In genomic region chr17:40442392-40443195, GRCh38 we compare ENCODE assay signal across 8 cellular contexts. TPM values are rescaled to one million over a fixed set of nuclear protein-coding genes. Genes with fewer than 3 reads are reported as not detected.
DNase-seq lines count a peak whose midpoint lies in the region; ATAC-seq and FAIRE-seq lines count a peak whose summit lies in the region.

No MANE protein-coding gene starts in this region.

- peaks cover 6% of the 10 kb centered on the region for H3K4me1 ChIP-seq in iPS DF 6.9 (ENCODE audit: control insufficient read depth, insufficient read depth, low read length)
- H3K4me1 ChIP-seq in small intestine (ENCODE audit: control insufficient read depth in 2 of 2, insufficient read depth in 1 of 2, low read depth in 1 of 2, low read length in 1 of 2), result peaks cover 0 to 5% of the 10 kb centered on the region in 2 donors

- H3K9me3 ChIP-seq in iPS DF 6.9 (ENCODE audit: control insufficient read depth, insufficient read depth, low read length) (no peaks in the 10 kb centered on the region), small intestine (ENCODE audit: control insufficient read depth, low read depth) (no peaks in the 10 kb centered on the region)

- peaks cover 15% of the 10 kb centered on the region for H3K36me3 Mint-ChIP-seq in activated T-helper 17 cell treated with anti-CD3 and anti-CD28 coated beads, Interleukin-2, amount 50 U/mL, for 72 hours (ENCODE audit: low read depth)

- FAIRE-seq in small intestine (lab: Jason Lieb, UNC), result no peak

- H3K4me1 Mint-ChIP-seq in activated T-helper 17 cell treated with anti-CD3 and anti-CD28 coated beads, Interleukin-2, amount 50 U/mL, for 72 hours, result peaks cover 16% of the 10 kb centered on the region

- H3K27ac ChIP-seq in iPS DF 6.9 (ENCODE audit: low read length) (no peak overlapping the region), small intestine (ENCODE audit: low read depth in 1 of 2, low read length in 1 of 2) (peak overlapping the region; percentile 71 to 80)

- H3K4me3 Mint-ChIP-seq in activated T-helper 17 cell treated with anti-CD3 and anti-CD28 coated beads, Interleukin-2, amount 50 U/mL, for 72 hours, result peak overlapping the region; percentile 32

- no peaks in the 10 kb centered on the region for H3K9me3 Mint-ChIP-seq in activated T-helper 17 cell treated with anti-CD3 and anti-CD28 coated beads, Interleukin-2, amount 50 U/mL, for 72 hours

- no CpG with 5 or more reads among the region's 29 CpGs for WGBS in iPS DF 6.9 (ENCODE audit: insufficient coverage, insufficient read length)
- 39 to 46% (median 43%) methylated on average over 28 to 29 of the region's 29 CpGs for WGBS in small intestine, 3 donors

- ATAC-seq in activated T-helper 17 cell treated with anti-CD3 and anti-CD28 coated beads, Interleukin-2, amount 50 U/mL, for 72 hours (replicated peaks), result no peak
- no peak for ATAC-seq in HG03039 (IDR thresholded peaks at IDR 0.05; ENCODE audit: unreplicated experiment)
- ATAC-seq in HG03196 (IDR thresholded peaks at IDR 0.05; ENCODE audit: unreplicated experiment), result no peak

- H3K36me3 ChIP-seq in iPS DF 6.9 (ENCODE audit: control insufficient read depth, insufficient read depth, low read length) (no peaks in the 10 kb centered on the region), small intestine (ENCODE audit: control insufficient read depth in 2 of 2, insufficient read depth in 2 of 2, low read length in 2 of 2) (no peaks in the 10 kb centered on the region)

- H3K4me3 ChIP-seq in iPS DF 6.9 (ENCODE audit: low read length), result peak overlapping the region; percentile 38; the same call in 1 of the 2 replicates
- peak overlapping the region; percentile 47 to 67 for H3K4me3 ChIP-seq in small intestine (ENCODE audit: low read depth in 1 of 2, low read length in 2 of 2)

- DNase-seq in NCI-H510A treated with DMSO at 0.1 percent for 48 hours (lab: John Stamatoyannopoulos, UW) (peak; percentile 40), NCI-H510A (lab: John Stamatoyannopoulos, UW) (no peak), iPS DF 6.9 (ENCODE audit: low read depth, low spot score) (no peak), small intestine (no peak), hippocampal formation (lab: John Stamatoyannopoulos, UW) (no peak)

- H3K27me3 ChIP-seq in iPS DF 6.9 (ENCODE audit: control insufficient read depth, insufficient read depth, low read length) (no peaks in the 10 kb centered on the region), small intestine (ENCODE audit: control insufficient read depth in 2 of 2, insufficient read depth in 2 of 2, low read length in 2 of 2) (no peaks in the 10 kb centered on the region)

- H3K27ac Mint-ChIP-seq in activated T-helper 17 cell treated with anti-CD3 and anti-CD28 coated beads, Interleukin-2, amount 50 U/mL, for 72 hours, result no peak overlapping the region

- no peaks in the 10 kb centered on the region for H3K27me3 Mint-ChIP-seq in activated T-helper 17 cell treated with anti-CD3 and anti-CD28 coated beads, Interleukin-2, amount 50 U/mL, for 72 hours

RNA-seq across cellular contexts. Expression of gene IGFBP4, which starts 0.7 kb away (rescaled TPM):
- 10 to 100 TPM in 1 of 2 donors, 1 to 10 TPM in 1; 5.3 to 33.8 TPM for total RNA-seq in activated T-helper 17 cell treated with anti-CD3 and anti-CD28 coated beads, Interleukin-2, amount 50 U/mL, for 72 hours
- 100 to 1,000 TPM in 1 of 3 donors, 10 to 100 TPM in 2; 19.2 to 282 (median 36.7) TPM for polyA plus RNA-seq in small intestine

RNA-seq across cellular contexts. Expression of gene TOP2A, which starts 24.9 kb away (rescaled TPM):
- total RNA-seq in activated T-helper 17 cell treated with anti-CD3 and anti-CD28 coated beads, Interleukin-2, amount 50 U/mL, for 72 hours, result 100 to 1,000 TPM; 230 to 257 TPM
- polyA plus RNA-seq in small intestine, result 10 to 100 TPM in 1 of 3 donors, 1 to 10 TPM in 2; 1.1 to 37.5 (median 3.1) TPM

RNA-seq across cellular contexts. Expression of gene TNS4, which starts 58.8 kb away (rescaled TPM):
- total RNA-seq in activated T-helper 17 cell treated with anti-CD3 and anti-CD28 coated beads, Interleukin-2, amount 50 U/mL, for 72 hours, result 10 to 100 TPM in 1 of 2 donors, 1 to 10 TPM in 1; 8.8 to 19.8 TPM
- 1 to 10 TPM in 1 of 3 donors, not detected in 2; 3.0 TPM for polyA plus RNA-seq in small intestine
